8 cellular contexts compared by ENCODE assay signal in the genomic region with DNA sequence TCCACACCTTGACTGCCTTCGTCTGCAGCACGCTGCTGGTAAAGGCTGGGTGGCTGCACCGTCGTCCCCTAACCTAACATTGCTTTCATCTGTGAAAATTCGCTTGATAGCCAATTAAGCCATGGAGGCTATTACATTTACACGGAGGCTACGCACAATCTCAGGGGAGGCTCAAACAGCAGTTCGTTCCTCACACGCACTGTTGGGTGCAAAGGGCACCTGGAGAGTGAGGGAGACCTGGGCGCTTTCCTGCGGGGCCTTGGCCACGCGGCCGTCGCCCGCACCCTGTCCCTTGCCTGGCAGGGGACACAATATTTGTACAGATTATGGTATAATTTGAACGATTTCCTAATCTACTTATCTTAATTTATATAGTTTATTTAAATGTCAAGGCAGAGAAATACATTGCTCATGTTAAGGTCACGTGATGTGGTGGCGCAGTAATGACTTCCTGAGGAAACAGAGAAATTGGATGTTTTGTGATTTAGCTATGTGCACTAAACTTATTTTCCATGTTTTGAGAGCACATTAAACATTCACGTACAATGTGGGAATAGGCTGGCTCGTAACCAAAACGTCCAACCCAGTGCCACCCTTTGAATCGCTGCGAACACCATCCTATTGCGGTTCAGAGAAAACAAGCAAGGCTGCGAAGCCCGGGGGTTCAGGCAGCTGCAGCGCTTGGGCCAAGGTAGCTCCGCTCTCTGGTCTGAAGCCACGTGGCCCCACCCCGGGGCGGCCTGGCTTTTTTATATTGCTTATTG. TPM values are rescaled to one million over a fixed set of nuclear protein-coding genes. Genes with fewer than 3 reads are reported as not detected.
DNase-seq lines count a peak whose midpoint lies in the region; ATAC-seq and TF ChIP-seq lines count a peak whose summit lies in the region.
"Not testable (repeated sequence)": the region's sequence is repeated elsewhere in the genome, so short reads cannot be mapped to it uniquely, and the experiment has no call there.

No MANE protein-coding gene starts in this region.

- not testable (repeated sequence) for H3K27ac Mint-ChIP-seq in CD4-positive, alpha-beta memory T cell; activated CD4-positive, alpha-beta T cell treated with anti-CD3 and anti-CD28 coated beads, Interleukin-2, amount 10 ng/mL, durations not matched to agents 24 days and 14 days; naive B cell; stimulated activated effector memory CD8-positive, alpha-beta T cell treated with anti-CD3 and anti-CD28 coated beads, Interleukin-12 subunit alpha, Interleukin-12 subunit beta, amount 100 ng/mL, for 72 hours

- not testable (repeated sequence) for H3K9me3 Mint-ChIP-seq in CD4-positive, alpha-beta memory T cell; activated CD4-positive, alpha-beta T cell treated with anti-CD3 and anti-CD28 coated beads, Interleukin-2, amount 10 ng/mL, durations not matched to agents 24 days and 14 days; naive B cell; stimulated activated effector memory CD8-positive, alpha-beta T cell treated with anti-CD3 and anti-CD28 coated beads, Interleukin-12 subunit alpha, Interleukin-12 subunit beta, amount 100 ng/mL, for 72 hours

- not testable (repeated sequence) for H3K4me3 ChIP-seq in CD4-positive, alpha-beta memory T cell (ENCODE audit: low read length in 2 of 2)
- peak overlapping the region; percentile 40 for H3K4me3 ChIP-seq in coronary artery

- H3K4me1 ChIP-seq in CD4-positive, alpha-beta memory T cell (ENCODE audit: insufficient read depth, low read length), result not testable (repeated sequence)

- not testable (repeated sequence) for TF ChIP-seq CTCF in coronary artery (IDR thresholded peaks at IDR 0.05)

- POLR2A ChIA-PET in CD4-positive, alpha-beta memory T cell (lab: Charles Lee; ENCODE audit: partially characterized antibody), result not testable (repeated sequence)

- H3K27me3 Mint-ChIP-seq in CD4-positive, alpha-beta memory T cell, result not testable (repeated sequence)
- peaks cover 34% of the 10 kb centered on the region for H3K27me3 Mint-ChIP-seq in activated CD4-positive, alpha-beta T cell treated with anti-CD3 and anti-CD28 coated beads, Interleukin-2, amount 10 ng/mL, durations not matched to agents 24 days and 14 days
- H3K27me3 Mint-ChIP-seq in naive B cell, result peaks cover 0 to 16% (median 11%) of the 10 kb centered on the region in 3 donors

- not testable (repeated sequence) for H3K27me3 ChIP-seq in CD4-positive, alpha-beta memory T cell (ENCODE audit: insufficient read depth, low read length)

- H3K9me3 ChIP-seq in CD4-positive, alpha-beta memory T cell (ENCODE audit: control insufficient read depth in 1 of 2, low read length in 2 of 2), result not testable (repeated sequence)

- peak overlapping the region in 7 of 8 donors; percentile 40 to 63 (median 57) for H3K4me3 Mint-ChIP-seq in CD4-positive, alpha-beta memory T cell
- peak overlapping the region; percentile 23 for H3K4me3 Mint-ChIP-seq in activated CD4-positive, alpha-beta T cell treated with anti-CD3 and anti-CD28 coated beads, Interleukin-2, amount 10 ng/mL, durations not matched to agents 24 days and 14 days
- H3K4me3 Mint-ChIP-seq in naive B cell, result peak overlapping the region in 7 of 8 donors; percentile 28 to 73 (median 47)
- not testable (repeated sequence) for H3K4me3 Mint-ChIP-seq in stimulated activated effector memory CD8-positive, alpha-beta T cell treated with anti-CD3 and anti-CD28 coated beads, Interleukin-12 subunit alpha, Interleukin-12 subunit beta, amount 100 ng/mL, for 72 hours

- H3K36me3 Mint-ChIP-seq in CD4-positive, alpha-beta memory T cell; activated CD4-positive, alpha-beta T cell treated with anti-CD3 and anti-CD28 coated beads, Interleukin-2, amount 10 ng/mL, durations not matched to agents 24 days and 14 days (ENCODE audit: low read depth); naive B cell; stimulated activated effector memory CD8-positive, alpha-beta T cell treated with anti-CD3 and anti-CD28 coated beads, Interleukin-12 subunit alpha, Interleukin-12 subunit beta, amount 100 ng/mL, for 72 hours: not testable (repeated sequence)

- intact Hi-C loops in CD4-positive, alpha-beta memory T cell (cut with micrococcal nuclease); activated CD4-positive, alpha-beta T cell treated with anti-CD3 and anti-CD28 coated beads, Interleukin-2, amount 10 ng/mL, durations not matched to agents 24 days and 14 days (cut with micrococcal nuclease); left colon (cut with DNase I, micrococcal nuclease): not testable (repeated sequence)

- H3K4me1 Mint-ChIP-seq in CD4-positive, alpha-beta memory T cell; activated CD4-positive, alpha-beta T cell treated with anti-CD3 and anti-CD28 coated beads, Interleukin-2, amount 10 ng/mL, durations not matched to agents 24 days and 14 days; naive B cell; stimulated activated effector memory CD8-positive, alpha-beta T cell treated with anti-CD3 and anti-CD28 coated beads, Interleukin-12 subunit alpha, Interleukin-12 subunit beta, amount 100 ng/mL, for 72 hours: not testable (repeated sequence)

- peak; percentile 96 for ATAC-seq in left colon
- ATAC-seq in naive B cell (ENCODE audit: low read depth in 2 of 2), result peak; percentile 46 to 66
- ATAC-seq in stimulated activated effector memory CD8-positive, alpha-beta T cell treated with anti-CD3 and anti-CD28 coated beads, Interleukin-12 subunit alpha, Interleukin-12 subunit beta, amount 100 ng/mL, for 72 hours, result peak; percentile 39

- DNase-seq in CD4-positive, alpha-beta memory T cell, result peak in 4 of 5 donors; percentile 4 to 24 (median 8)
- DNase-seq in NCI-H69 (lab: John Stamatoyannopoulos, UW) (peak; percentile 57), left colon (peak in 1 of 2 donors; percentile 31)
- DNase-seq in activated CD4-positive, alpha-beta T cell treated with anti-CD3 and anti-CD28 coated beads, Interleukin-2, amount 10 ng/mL, durations not matched to agents 24 days and 14 days, result peak; percentile 59
- peak; percentile 13 for DNase-seq in activated naive CD4-positive, alpha-beta T cell treated with anti-CD3 and anti-CD28 coated beads, Interleukin-2, amount 50 U/mL, for 16 hours
- DNase-seq in coronary artery (ENCODE audit: low spot score); naive B cell; stimulated activated effector memory CD8-positive, alpha-beta T cell treated with anti-CD3 and anti-CD28 coated beads, Interleukin-12 subunit alpha, Interleukin-12 subunit beta, amount 100 ng/mL, for 72 hours (ENCODE audit: low spot score in 2 of 2): not testable (repeated sequence)

- not testable (repeated sequence) for H3K27ac ChIP-seq in CD4-positive, alpha-beta memory T cell (ENCODE audit: low read depth, low read length); coronary artery

- not testable (repeated sequence) for H3K36me3 ChIP-seq in CD4-positive, alpha-beta memory T cell (ENCODE audit: insufficient read depth, low read length)

- CTCF ChIA-PET in CD4-positive, alpha-beta memory T cell (lab: Charles Lee; ENCODE audit: partially characterized antibody), result not testable (repeated sequence)

RNA-seq across cellular contexts. Expression of gene NUTM2D, which starts 50.2 kb away (rescaled TPM):
- total RNA-seq in CD4-positive, alpha-beta memory T cell, result 1 to 10 TPM; 4.7 to 4.9 TPM
- under 1 TPM in 1 of 2 donors, not detected in 1; 0.39 TPM for polyA plus RNA-seq in CD4-positive, alpha-beta memory T cell
- 1.4 and 2.1 TPM in 2 replicates for total RNA-seq in activated CD4-positive, alpha-beta T cell treated with anti-CD3 and anti-CD28 coated beads, Interleukin-2, amount 10 ng/mL, durations not matched to agents 24 days and 14 days
- total RNA-seq in left colon, result 1 to 10 TPM; 5.1 to 7.1 TPM
- polyA plus RNA-seq in naive B cell (ENCODE audit: low read depth in 6 of 6), result under 1 TPM in 3 of 6 donors, not detected in 3; 0.09 to 0.21 (median 0.11) TPM

Comparison
In these comparisons a context has a peak if more than half of its experiments do, and no peak if none do; other contexts are left out.
1. ATAC-seq: peak in every context shown above with its lines; median percentile 96 in left colon; 56 in naive B cell; 39 in stimulated activated effector memory CD8-positive, alpha-beta T cell treated with anti-CD3 and anti-CD28 coated beads, Interleukin-12 subunit alpha, Interleukin-12 subunit beta, amount 100 ng/mL, for 72 hours.